ENCODE assay signal across 8 cellular contexts in genomic region chr1:70221241-70222077, GRCh38. TPM values are rescaled to one million over a fixed set of nuclear protein-coding genes. Genes with fewer than 3 reads are reported as not detected.
A peak's percentile ranks its signal among the peaks of the same experiment; 100 is the strongest.
DNase-seq lines count a peak whose midpoint lies in the region; ATAC-seq and TF ChIP-seq lines count a peak whose summit lies in the region.

TSS of gene SRSF11 (plus strand) at chr1:70221380. CDS start at chr1:70221637, 257 bp downstream.

- H3K4me3 Mint-ChIP-seq in IgD-negative memory B cell: peak within 1 kb of the TSS; percentile 90 to 96 (median 94)

- H3K27me3 Mint-ChIP-seq in IgD-negative memory B cell: no peaks in the 10 kb centered on the region

- no peaks in the 10 kb centered on the region for H3K9me3 Mint-ChIP-seq in IgD-negative memory B cell

- peak within 1 kb of the TSS; percentile 95 to 98 (median 96) for H3K27ac Mint-ChIP-seq in IgD-negative memory B cell

- BruUV-seq in PC-3 (replicated peaks; lab: Mats Ljungman, UMichigan): no TSS peak

- peak; percentile 84 for TF ChIP-seq POLR2A in erythroblast (IDR thresholded peaks at IDR 0.05; ENCODE audit: low read length)

- ATAC-seq in GM21529 (IDR thresholded peaks at IDR 0.05; ENCODE audit: unreplicated experiment) (peak; percentile 94), PC-3 (peak; percentile 97)

- peaks cover 89% of the 10 kb centered on the region for H3K79me2 ChIP-seq in PC-3 (ENCODE audit: low read length)

- H3K27me3 ChIP-seq in PC-3 (ENCODE audit: low read length) (no peaks in the 10 kb centered on the region), mucosa of stomach (ENCODE audit: control insufficient read depth, insufficient read depth, low read length) (no peaks in the 10 kb centered on the region)

- intact Hi-C loops in PC-3 (cut with micrococcal nuclease): loop anchor here (2.0 to 5.0 kb wide), 2 partner anchors 17 to 131 kb away; partner anchors contain the start of genes ANKRD13C and LRRC40

- H3K9me3 ChIP-seq in PC-3 (ENCODE audit: low read length): no peaks in the 10 kb centered on the region
- H3K9me3 ChIP-seq in mucosa of stomach (ENCODE audit: control insufficient read depth, low read length): no peaks in the 10 kb centered on the region

- peak within 1 kb of the TSS; percentile 86 for H3K27ac ChIP-seq in PC-3 (ENCODE audit: low read length)

- H4K20me1 ChIP-seq in PC-3 (ENCODE audit: low read length): peaks cover 34% of the 10 kb centered on the region

- H3K9me2 ChIP-seq in PC-3 (replicated peaks; ENCODE audit: low read length): no peaks in the 10 kb centered on the region

- TF ChIP-seq CTCF in PC-3 (conservative IDR thresholded peaks at IDR 0.05; ENCODE audit: low read depth, low read length): no peak

- POLR2A ChIA-PET in PC-3 (lab: Charles Lee; ENCODE audit: unreplicated experiment): interaction anchor here (0.6 to 1.7 kb wide), 5 partner anchors 9 to 189 kb away, joined by 4 to 13 read pairs (median 9); partner anchors contain the start of genes CTH and LRRC40

- H3K4me1 ChIP-seq in PC-3 (ENCODE audit: insufficient read depth, low read length) (peaks cover 19% of the 10 kb centered on the region), mucosa of stomach (ENCODE audit: control insufficient read depth, insufficient read depth, low read length) (no peaks in the 10 kb centered on the region)

- H3K36me3 ChIP-seq in PC-3 (ENCODE audit: low read depth, low read length): peaks cover 27% of the 10 kb centered on the region
- no peaks in the 10 kb centered on the region for H3K36me3 ChIP-seq in mucosa of stomach (ENCODE audit: control insufficient read depth, insufficient read depth, low read length)

- H3F3A ChIP-seq in PC-3 (ENCODE audit: low read length, unreplicated experiment): no peaks in the 10 kb centered on the region

- H3K4me3 ChIP-seq in PC-3 (ENCODE audit: low read length): peak within 1 kb of the TSS; percentile 99
- H3K4me3 ChIP-seq in mucosa of stomach (ENCODE audit: low read length): peak within 1 kb of the TSS; percentile 34

- peak within 1 kb of the TSS; percentile 88 for H3K4me2 ChIP-seq in PC-3 (ENCODE audit: low read length)

- H3K9ac ChIP-seq in PC-3 (ENCODE audit: low read length) (peak within 1 kb of the TSS; percentile 98), mucosa of stomach (ENCODE audit: low read length) (peak within 1 kb of the TSS; percentile 90)

- peak; percentile 85 for DNase-seq in DMS153 (lab: John Stamatoyannopoulos, UW)
- DNase-seq in PC-3: peak; percentile 95
- DNase-seq in activated T-cell treated with anti-CD3 and anti-CD28 coated beads, Interleukin-2, amount 50 U/mL, for 1 hour: peak; percentile 99
- DNase-seq in erythroblast (lab: John Stamatoyannopoulos, UW): peak; percentile 96 to 97
- peak; percentile 96 for DNase-seq in stimulated activated CD8-positive, alpha-beta memory T cell treated with anti-CD3 and anti-CD28 coated beads, Interleukin-7, amount 100 ng/mL, for 1 hour (ENCODE audit: low read depth in 2 of 2)

- peaks cover 2% of the 10 kb centered on the region for H3K36me3 Mint-ChIP-seq in IgD-negative memory B cell

- peak within 1 kb of the TSS; percentile 88 for H2AFZ ChIP-seq in PC-3 (ENCODE audit: low read length)

- H3K4me1 Mint-ChIP-seq in IgD-negative memory B cell: peaks cover 26 to 43% (median 37%) of the 10 kb centered on the region in 3 donors

- CTCF ChIA-PET in PC-3 (lab: Charles Lee): interaction anchor here (0.6 to 1.3 kb wide), 2 partner anchors 16 to 187 kb away, joined by 3 to 8 read pairs; partner anchors contain the start of gene LRRC40

RNA-seq across cellular contexts. Expression of gene SRSF11, which starts in this region (rescaled TPM):
- polyA plus RNA-seq in IgD-negative memory B cell: 84.2 TPM
- 98.7 and 112 TPM in 2 replicates for total RNA-seq in PC-3 (2014; rRNA removed)

Comparison
In these comparisons a context has a peak if more than half of its experiments do, and no peak if none do; other contexts are left out.
1. Peak in every context shown above with its lines: DNase-seq, ATAC-seq, H3K4me3 ChIP-seq and H3K27ac ChIP-seq.